ENCODE assay signal across 17 cellular contexts in genomic region chr15:100247228-100248225, GRCh38.
"Had no signal": no experiment of that assay in that cellular context is flagged by ENCODE, and none has a peak within 500 bp of the region (broad histone marks: within the 10 kb centered on the region; RNA-seq: fewer than 3 reads in every experiment).

No MANE protein-coding gene starts in this region.

- H3K27me3 Mint-ChIP-seq: activated CD4-positive, alpha-beta T cell treated with anti-CD3 and anti-CD28 coated beads, Interleukin-2, amount 10 ng/mL, durations not matched to agents 7 days and 5 days; activated naive CD4-positive, alpha-beta T cell treated with anti-CD3 and anti-CD28 coated beads, Interleukin-2, amount 50 U/mL, for 24 hours; activated T-helper 17 cell treated with anti-CD3 and anti-CD28 coated beads, Interleukin-2, amount 50 U/mL, for 72 hours; central memory CD8-positive, alpha-beta T cell; memory B cell; T-helper 17 cell had no signal

- H3K9me3 ChIP-seq: right atrium auricular region, tibial artery had no signal

- H3K4me1 Mint-ChIP-seq: activated CD4-positive, alpha-beta T cell treated with anti-CD3 and anti-CD28 coated beads, Interleukin-2, amount 10 ng/mL, durations not matched to agents 7 days and 5 days; activated naive CD4-positive, alpha-beta T cell treated with anti-CD3 and anti-CD28 coated beads, Interleukin-2, amount 50 U/mL, for 24 hours; activated T-helper 17 cell treated with anti-CD3 and anti-CD28 coated beads, Interleukin-2, amount 50 U/mL, for 72 hours; central memory CD8-positive, alpha-beta T cell; memory B cell had no signal

- H3K4me1 ChIP-seq: parathyroid adenoma had no signal

- H3K27ac Mint-ChIP-seq: activated CD4-positive, alpha-beta T cell treated with anti-CD3 and anti-CD28 coated beads, Interleukin-2, amount 10 ng/mL, durations not matched to agents 7 days and 5 days; activated naive CD4-positive, alpha-beta T cell treated with anti-CD3 and anti-CD28 coated beads, Interleukin-2, amount 50 U/mL, for 24 hours; activated T-helper 17 cell treated with anti-CD3 and anti-CD28 coated beads, Interleukin-2, amount 50 U/mL, for 72 hours; memory B cell; T-helper 17 cell had no signal

- DNase-seq: activated CD4-positive, alpha-beta T cell treated with anti-CD3 and anti-CD28 coated beads, Interleukin-2, amount 10 ng/mL, durations not matched to agents 7 days and 5 days; activated CD4-positive, CD25-positive, alpha-beta regulatory T cell; activated CD8-positive, alpha-beta memory T cell treated with anti-CD3 and anti-CD28 coated beads for 24 hours; cortex of kidney; effector memory CD4-positive, alpha-beta T cell; erythroblast; left colon; small intestine; T-helper 17 cell had no signal

- H3K27ac ChIP-seq: parathyroid adenoma, right atrium auricular region, tibial artery had no signal

- H3K4me3 ChIP-seq: right atrium auricular region, tibial artery had no signal

- H3K4me3 Mint-ChIP-seq: activated CD4-positive, alpha-beta T cell treated with anti-CD3 and anti-CD28 coated beads, Interleukin-2, amount 10 ng/mL, durations not matched to agents 7 days and 5 days; activated naive CD4-positive, alpha-beta T cell treated with anti-CD3 and anti-CD28 coated beads, Interleukin-2, amount 50 U/mL, for 24 hours; activated T-helper 17 cell treated with anti-CD3 and anti-CD28 coated beads, Interleukin-2, amount 50 U/mL, for 72 hours; central memory CD8-positive, alpha-beta T cell; memory B cell; neural crest cell; T-helper 17 cell had no signal

- H3K9me3 Mint-ChIP-seq: activated naive CD4-positive, alpha-beta T cell treated with anti-CD3 and anti-CD28 coated beads, Interleukin-2, amount 50 U/mL, for 24 hours; activated T-helper 17 cell treated with anti-CD3 and anti-CD28 coated beads, Interleukin-2, amount 50 U/mL, for 72 hours; central memory CD8-positive, alpha-beta T cell; neural crest cell had no signal

- H3K27me3 ChIP-seq: right atrium auricular region, tibial artery had no signal

- H3K36me3 Mint-ChIP-seq: memory B cell had no signal

- H3K36me3 ChIP-seq: right atrium auricular region, tibial artery had no signal

- ATAC-seq: activated T-helper 17 cell treated with anti-CD3 and anti-CD28 coated beads, Interleukin-2, amount 50 U/mL, for 72 hours; left colon; T-helper 17 cell had no signal
